ENCODE assay signal across 20 cellular contexts in genomic region chr2:150572194-150572766, GRCh38.
"Had no signal": no experiment of that assay in that cellular context is flagged by ENCODE, and none has a peak within 500 bp of the region (broad histone marks: within the 10 kb centered on the region; RNA-seq: fewer than 3 reads in every experiment).

No MANE protein-coding gene starts in this region.

- H3K27me3 Mint-ChIP-seq: activated CD4-positive, alpha-beta T cell treated with anti-CD3 and anti-CD28 coated beads, Interleukin-2, amount 10 ng/mL, durations not matched to agents 24 days and 14 days; activated CD8-positive, alpha-beta T cell treated with anti-CD3 and anti-CD28 coated beads for 36 hours; activated naive CD8-positive, alpha-beta T cell treated with anti-CD3 and anti-CD28 coated beads, Interleukin-2, amount 10 ng/mL, durations not matched to agents 7 days and 5 days; activated T-helper 17 cell treated with anti-CD3 and anti-CD28 coated beads, Interleukin-2, amount 50 U/mL, for 72 hours; naive thymus-derived CD4-positive, alpha-beta T cell; stimulated activated naive CD8-positive, alpha-beta T cell treated with anti-CD3 and anti-CD28 coated beads, Interleukin-15, amount 100 ng/mL, for 72 hours; type B pancreatic cell had no signal

- H3K36me3 ChIP-seq: brain microvascular endothelial cell, esophagus muscularis mucosa, pancreas, right lobe of liver, suprapubic skin had no signal

- H3K4me1 ChIP-seq: pancreas, right lobe of liver, suprapubic skin had no signal

- H3K9me3 ChIP-seq: esophagus muscularis mucosa, pancreas, right lobe of liver, suprapubic skin had no signal

- H3K27ac Mint-ChIP-seq: activated CD4-positive, alpha-beta T cell treated with anti-CD3 and anti-CD28 coated beads, Interleukin-2, amount 10 ng/mL, durations not matched to agents 24 days and 14 days; activated CD8-positive, alpha-beta T cell treated with anti-CD3 and anti-CD28 coated beads for 36 hours; activated naive CD8-positive, alpha-beta T cell treated with anti-CD3 and anti-CD28 coated beads, Interleukin-2, amount 10 ng/mL, durations not matched to agents 7 days and 5 days; activated T-helper 17 cell treated with anti-CD3 and anti-CD28 coated beads, Interleukin-2, amount 50 U/mL, for 72 hours; naive thymus-derived CD4-positive, alpha-beta T cell; stimulated activated naive CD8-positive, alpha-beta T cell treated with anti-CD3 and anti-CD28 coated beads, Interleukin-15, amount 100 ng/mL, for 72 hours; type B pancreatic cell had no signal

- H3K27ac ChIP-seq: brain microvascular endothelial cell, esophagus muscularis mucosa, pancreas, right lobe of liver, suprapubic skin had no signal

- H3K4me3 ChIP-seq: esophagus muscularis mucosa, pancreas, right lobe of liver, suprapubic skin had no signal

- H3K4me1 Mint-ChIP-seq: activated CD4-positive, alpha-beta T cell treated with anti-CD3 and anti-CD28 coated beads, Interleukin-2, amount 10 ng/mL, durations not matched to agents 24 days and 14 days; activated naive CD8-positive, alpha-beta T cell treated with anti-CD3 and anti-CD28 coated beads, Interleukin-2, amount 10 ng/mL, durations not matched to agents 7 days and 5 days; activated T-helper 17 cell treated with anti-CD3 and anti-CD28 coated beads, Interleukin-2, amount 50 U/mL, for 72 hours; naive thymus-derived CD4-positive, alpha-beta T cell; stimulated activated naive CD8-positive, alpha-beta T cell treated with anti-CD3 and anti-CD28 coated beads, Interleukin-15, amount 100 ng/mL, for 72 hours had no signal

- H3K36me3 Mint-ChIP-seq: activated naive CD8-positive, alpha-beta T cell treated with anti-CD3 and anti-CD28 coated beads, Interleukin-2, amount 10 ng/mL, durations not matched to agents 7 days and 5 days; naive thymus-derived CD4-positive, alpha-beta T cell; type B pancreatic cell had no signal

- ATAC-seq: activated CD8-positive, alpha-beta T cell treated with anti-CD3 and anti-CD28 coated beads for 36 hours; activated T-helper 17 cell treated with anti-CD3 and anti-CD28 coated beads, Interleukin-2, amount 50 U/mL, for 72 hours; naive thymus-derived CD4-positive, alpha-beta T cell; pancreas; right lobe of liver; stimulated activated naive CD8-positive, alpha-beta T cell treated with anti-CD3 and anti-CD28 coated beads, Interleukin-15, amount 100 ng/mL, for 72 hours had no signal

- FAIRE-seq: endometrium, pancreas, small intestine had no signal

- H3K9me3 Mint-ChIP-seq: activated CD4-positive, alpha-beta T cell treated with anti-CD3 and anti-CD28 coated beads, Interleukin-2, amount 10 ng/mL, durations not matched to agents 24 days and 14 days; activated CD8-positive, alpha-beta T cell treated with anti-CD3 and anti-CD28 coated beads for 36 hours; activated naive CD8-positive, alpha-beta T cell treated with anti-CD3 and anti-CD28 coated beads, Interleukin-2, amount 10 ng/mL, durations not matched to agents 7 days and 5 days; stimulated activated naive CD8-positive, alpha-beta T cell treated with anti-CD3 and anti-CD28 coated beads, Interleukin-15, amount 100 ng/mL, for 72 hours had no signal

- H3K4me3 Mint-ChIP-seq: activated CD4-positive, alpha-beta T cell treated with anti-CD3 and anti-CD28 coated beads, Interleukin-2, amount 10 ng/mL, durations not matched to agents 24 days and 14 days; activated CD8-positive, alpha-beta T cell treated with anti-CD3 and anti-CD28 coated beads for 36 hours; activated naive CD8-positive, alpha-beta T cell treated with anti-CD3 and anti-CD28 coated beads, Interleukin-2, amount 10 ng/mL, durations not matched to agents 7 days and 5 days; activated T-helper 17 cell treated with anti-CD3 and anti-CD28 coated beads, Interleukin-2, amount 50 U/mL, for 72 hours; naive thymus-derived CD4-positive, alpha-beta T cell; stimulated activated naive CD8-positive, alpha-beta T cell treated with anti-CD3 and anti-CD28 coated beads, Interleukin-15, amount 100 ng/mL, for 72 hours; type B pancreatic cell had no signal

- H3K27me3 ChIP-seq: brain microvascular endothelial cell, esophagus muscularis mucosa, pancreas, right lobe of liver, suprapubic skin had no signal

- DNase-seq: activated CD4-positive, alpha-beta T cell treated with anti-CD3 and anti-CD28 coated beads, Interleukin-2, amount 10 ng/mL, durations not matched to agents 24 days and 14 days; activated CD8-positive, alpha-beta T cell treated with anti-CD3 and anti-CD28 coated beads for 36 hours; activated naive CD4-positive, alpha-beta T cell treated with Interleukin-2 at 50 U/mL for 16 hours; activated naive CD8-positive, alpha-beta T cell treated with anti-CD3 and anti-CD28 coated beads, Interleukin-2, amount 10 ng/mL, durations not matched to agents 7 days and 5 days; activated T-cell treated with anti-CD3 and anti-CD28 coated beads, Interleukin-2, amount 50 U/mL, for 1 hour; anterior cingulate cortex; brain microvascular endothelial cell; cortex of kidney; mesendoderm; naive thymus-derived CD4-positive, alpha-beta T cell; pancreas; right lobe of liver; small intestine; stimulated activated CD4-positive, alpha-beta T cell treated with anti-CD3 and anti-CD28 coated beads, Interleukin-4, amount 100 ng/mL, for 1 hour; stimulated activated naive CD8-positive, alpha-beta T cell treated with anti-CD3 and anti-CD28 coated beads, Interleukin-15, amount 100 ng/mL, for 72 hours had no signal
